8 cellular contexts compared by ENCODE assay signal in the genomic region with DNA sequence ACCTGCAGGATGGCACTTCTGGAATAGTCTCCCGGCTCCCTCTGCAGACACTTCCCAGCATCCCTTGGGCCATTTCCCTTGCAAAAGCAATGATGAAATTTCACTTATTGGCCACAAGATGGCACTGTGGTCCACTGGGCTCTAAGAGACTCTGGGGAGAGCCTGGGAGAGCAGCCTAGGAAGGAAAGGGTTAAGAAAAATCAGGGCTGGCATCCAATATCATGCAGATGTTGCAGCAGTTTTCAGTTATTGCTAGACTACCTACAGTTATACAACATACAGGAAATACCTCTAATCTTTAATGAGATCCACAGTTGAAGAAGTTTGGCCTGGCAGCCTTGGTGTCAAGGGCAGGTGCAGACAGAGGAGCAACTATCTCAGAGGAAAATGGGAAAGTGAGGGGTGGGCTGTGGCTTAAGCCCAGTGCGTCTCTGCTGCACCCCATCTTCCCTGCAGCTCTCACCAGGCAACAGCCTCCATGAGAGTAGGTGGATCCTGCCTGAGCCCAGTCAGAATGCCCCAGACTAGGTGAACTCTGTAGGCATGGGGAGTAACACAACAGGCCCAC.
DNase-seq lines count a peak whose midpoint lies in the region; ATAC-seq and TF ChIP-seq lines count a peak whose summit lies in the region.

No MANE protein-coding gene starts in this region.

- peak; percentile 53 to 74 for DNase-seq in NCI-H524 (lab: John Stamatoyannopoulos, UW)
- DNase-seq in NCI-H524 treated with DMSO at 0.1 percent for 48 hours (lab: John Stamatoyannopoulos, UW): no peak
- DNase-seq in GM20000 (ENCODE audit: low spot score): peak; percentile 49
- DNase-seq in NOMO-1 treated with DMSO at 0.1 percent for 48 hours (lab: John Stamatoyannopoulos, UW; ENCODE audit: unreplicated experiment): peak; percentile 26
- DNase-seq in brain pericyte (ENCODE audit: low read depth, low spot score): peak; percentile 21
- peak; percentile 59 for DNase-seq in kidney glomerular epithelial cell (lab: John Stamatoyannopoulos, UW)
- no peak for DNase-seq in thoracic aorta (ENCODE audit: low spot score)

- no peaks in the 10 kb centered on the region for H3K9me3 ChIP-seq in thoracic aorta

- TF ChIP-seq CTCF in GM20000 (IDR thresholded peaks at IDR 0.05; ENCODE audit: extremely low read depth, missing control alignments) (peak; percentile 89), thoracic aorta (IDR thresholded peaks at IDR 0.05) (peak; percentile 31)

- H3K36me3 ChIP-seq in thoracic aorta: no peaks in the 10 kb centered on the region

- H3K27ac ChIP-seq in thoracic aorta: no peak overlapping the region

- ATAC-seq in HG03469 (IDR thresholded peaks at IDR 0.05; ENCODE audit: unreplicated experiment) (peak; percentile 82), thoracic aorta (ENCODE audit: insufficient number of reproducible peaks, low FRiP score, low read depth) (no peak)

- no peaks in the 10 kb centered on the region for H3K27me3 ChIP-seq in thoracic aorta (replicated peaks; ENCODE audit: insufficient read depth)

- no peaks in the 10 kb centered on the region for H3K4me1 ChIP-seq in thoracic aorta (ENCODE audit: control insufficient read depth in 1 of 2, low read depth in 2 of 2)

- H3K4me3 ChIP-seq in thoracic aorta: no peak overlapping the region

Comparison
In these comparisons a context has a peak if more than half of its experiments do, and no peak if none do; other contexts are left out.
1. DNase-seq: peak in NCI-H524 (2 of 2), GM20000 (single experiment), NOMO-1 treated with DMSO at 0.1 percent for 48 hours (single experiment), brain pericyte (single experiment) and kidney glomerular epithelial cell (single experiment); none in NCI-H524 treated with DMSO at 0.1 percent for 48 hours (single experiment) and thoracic aorta (single experiment).